8 cellular contexts compared by ENCODE assay signal in the genomic region with DNA sequence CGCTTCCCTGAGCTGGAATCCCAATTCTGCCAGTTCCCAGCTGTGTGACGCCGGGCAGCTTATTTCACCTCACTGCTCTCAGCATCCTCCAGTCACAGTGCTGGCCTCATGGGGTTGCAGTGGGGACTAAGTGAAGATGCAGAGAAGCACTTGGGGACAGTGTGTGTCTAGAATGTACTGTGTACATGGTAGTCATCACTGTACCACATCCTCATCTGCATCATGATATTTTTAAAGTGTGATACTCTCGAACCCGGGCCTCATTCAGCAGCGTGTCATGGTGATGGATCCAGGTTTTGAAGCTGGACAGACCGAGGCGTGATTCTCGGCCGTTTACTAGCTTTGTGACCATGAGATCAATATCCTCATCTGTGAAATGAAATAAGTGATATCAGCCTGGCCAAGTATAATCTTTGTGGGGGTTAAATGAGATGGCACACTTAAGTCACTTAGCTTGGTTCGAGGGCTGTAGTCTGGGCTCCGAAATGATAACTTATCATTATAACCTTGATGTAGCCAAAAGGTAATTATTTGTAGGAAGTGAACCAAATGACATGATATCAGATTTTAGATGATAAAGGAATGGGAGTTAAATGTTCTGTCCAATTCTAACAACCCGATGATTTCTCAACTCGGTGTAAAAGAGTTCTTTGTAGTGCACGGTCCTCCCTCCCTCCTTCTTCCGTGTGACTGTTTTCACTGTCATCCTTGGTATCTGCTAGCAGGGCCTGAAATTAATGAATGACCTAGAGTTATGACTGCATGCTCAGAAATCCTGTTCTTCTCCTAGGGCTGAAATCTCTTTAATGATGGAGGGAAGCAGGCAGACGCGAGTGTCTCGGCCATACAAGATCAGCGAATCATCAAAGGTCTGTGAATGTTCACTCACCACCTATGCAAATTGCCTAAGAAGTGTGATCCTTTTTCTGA. TPM values are rescaled to one million over a fixed set of nuclear protein-coding genes. Genes with fewer than 3 reads are reported as not detected.
DNase-seq lines count a peak whose midpoint lies in the region; ATAC-seq and TF ChIP-seq lines count a peak whose summit lies in the region.

No MANE protein-coding gene starts in this region.

- no peak overlapping the region for H2BK15ac ChIP-seq in H9 (ENCODE audit: low read depth, low read length)

- H3K36me3 ChIP-seq in aorta (ENCODE audit: control insufficient read depth in 1 of 2, insufficient read depth in 2 of 2, low read length in 1 of 2), result no peaks in the 10 kb centered on the region

- H3K36me3 Mint-ChIP-seq in H9 (ENCODE audit: insufficient read depth in 1 of 3, low read depth in 3 of 3) (peaks cover 4 to 24% (median 14%) of the 10 kb centered on the region in 3 experiments), brain (peaks cover 43% of the 10 kb centered on the region)

- intact Hi-C loops in aorta (cut with DNase I), result no loop called here

- H3K4me2 ChIP-seq in H9 (ENCODE audit: insufficient read depth, insufficient read length, low read length), result no peak overlapping the region

- ATAC-seq in GM19035 (IDR thresholded peaks at IDR 0.05; ENCODE audit: unreplicated experiment) (no peak), aorta (ENCODE audit: low FRiP score) (no peak)

- no peak overlapping the region for H4K91ac ChIP-seq in H9 (ENCODE audit: insufficient read length, low read depth, low read length)

- DNase-seq in AG08395 (ENCODE audit: low spot score) (peak; percentile 89), H9 (no peak), kidney tubule cell (ENCODE audit: low spot score) (peak; percentile 96), NCI-H345 (lab: John Stamatoyannopoulos, UW) (no peak), erythroblast (lab: John Stamatoyannopoulos, UW) (no peak), aorta (no peak)

- H4K5ac ChIP-seq in H9 (ENCODE audit: insufficient read length, low read depth, low read length), result no peak overlapping the region

- H3K56ac ChIP-seq in H9 (ENCODE audit: insufficient read length, low read depth, low read length), result no peak overlapping the region

- H3K27ac Mint-ChIP-seq in H9 (no peak overlapping the region), brain (peak overlapping the region in 3 of 5 experiments; percentile 13 to 55 (median 32))

- H3T11ph ChIP-seq in H9 (ENCODE audit: low read length), result no peak overlapping the region

- no peaks in the 10 kb centered on the region for H4K20me1 ChIP-seq in H9 (ENCODE audit: control insufficient read depth, insufficient read depth, insufficient read length)

- no peak overlapping the region for H3K14ac ChIP-seq in H9 (ENCODE audit: insufficient read depth, low read length)

- H3K4me3 Mint-ChIP-seq in H9 (peak overlapping the region; percentile 21 to 66; a peak in 2 of 5 replicates), brain (peak overlapping the region; percentile 8 to 82 (median 72))

- H3K4ac ChIP-seq in H9 (ENCODE audit: low read depth, low read length), result no peak overlapping the region

- no CpG with 5 or more reads among the region's 20 CpGs for WGBS in H9 (ENCODE audit: extremely low coverage, insufficient read length, low lambda C conversion rate)
- 82 to 83% methylated on average over 20 of the region's 20 CpGs for WGBS in aorta, 2 donors

- H2BK12ac ChIP-seq in H9 (ENCODE audit: insufficient read length, low read depth, low read length), result no peak overlapping the region

- TF ChIP-seq POLR2A in erythroblast (IDR thresholded peaks at IDR 0.05; ENCODE audit: low read length), result no peak

- no peak overlapping the region for H3K18ac ChIP-seq in H9 (ENCODE audit: insufficient read length, low read depth, low read length)

- H3K4me1 Mint-ChIP-seq in H9 (peaks cover 4 to 13% of the 10 kb centered on the region in 2 experiments; a peak in 3 of 4 replicates), brain (peaks cover 31% of the 10 kb centered on the region)

- no peak for TF ChIP-seq CTCF in H9 (conservative IDR thresholded peaks at IDR 0.05)
- TF ChIP-seq CTCF in brain (conservative IDR thresholded peaks at IDR 0.05), result no peak

- H2BK5ac ChIP-seq in H9 (ENCODE audit: insufficient read length, low read length), result no peak overlapping the region

- no peak overlapping the region for H2AFZ ChIP-seq in H9 (ENCODE audit: low read length)

- H3K9me3 ChIP-seq in H9 (ENCODE audit: control insufficient read depth, low read depth, low read length) (no peaks in the 10 kb centered on the region), aorta (ENCODE audit: control insufficient read depth, low read length) (no peaks in the 10 kb centered on the region)

- H3K27me3 ChIP-seq in H9 (ENCODE audit: insufficient read depth, low read length) (no peaks in the 10 kb centered on the region), aorta (ENCODE audit: control insufficient read depth in 1 of 2, insufficient read depth in 2 of 2, low read length in 1 of 2) (no peaks in the 10 kb centered on the region)

- no peak overlapping the region for H3K23ac ChIP-seq in H9 (ENCODE audit: insufficient read length, low read depth, low read length)

- H2AK5ac ChIP-seq in H9 (ENCODE audit: insufficient read length, low read length), result no peak overlapping the region

- H3K4me3 ChIP-seq in aorta (ENCODE audit: low read length in 2 of 2), result no peak overlapping the region

- H2BK20ac ChIP-seq in H9 (ENCODE audit: low read depth, low read length, poor library complexity, severe bottlenecking), result no peak overlapping the region

- no peaks in the 10 kb centered on the region for H3K9me3 Mint-ChIP-seq in H9
- peaks cover 0 to 6% (median 0%) of the 10 kb centered on the region in 5 experiments for H3K9me3 Mint-ChIP-seq in brain

- no peak overlapping the region for H3K27ac ChIP-seq in H9 (ENCODE audit: insufficient read length, low read depth, low read length)
- no peak overlapping the region for H3K27ac ChIP-seq in aorta (ENCODE audit: low read depth in 1 of 2, low read length in 2 of 2)

- H4K8ac ChIP-seq in H9 (replicated peaks; ENCODE audit: insufficient read length, low read depth, low read length), result no peak overlapping the region

- H2BK120ac ChIP-seq in H9 (ENCODE audit: low read depth, low read length, poor library complexity, severe bottlenecking), result no peak overlapping the region

- H3K27me3 Mint-ChIP-seq in H9 (ENCODE audit: low read depth) (peaks cover 24% of the 10 kb centered on the region), brain (peaks cover 6% of the 10 kb centered on the region)

- peaks cover 5% of the 10 kb centered on the region for H3K23me2 ChIP-seq in H9 (ENCODE audit: insufficient read length, low read depth, low read length, poor library complexity, severe bottlenecking)

- H3K79me1 ChIP-seq in H9 (ENCODE audit: insufficient read depth, low read depth, low read length, poor library complexity, severe bottlenecking), result no peaks in the 10 kb centered on the region

- H3K79me2 ChIP-seq in H9 (ENCODE audit: insufficient read depth, low read length), result no peaks in the 10 kb centered on the region; the same call in 1 of the 2 replicates

- H3K4me1 ChIP-seq in H9 (ENCODE audit: insufficient read depth, low read length), result no peaks in the 10 kb centered on the region
- H3K4me1 ChIP-seq in aorta (ENCODE audit: control insufficient read depth in 1 of 2, insufficient read depth in 2 of 2, low read length in 2 of 2), result no peaks in the 10 kb centered on the region

- H3K9ac ChIP-seq in H9 (ENCODE audit: extremely low read depth, insufficient read length, low read length), result no peak overlapping the region

RNA-seq across cellular contexts. Expression of a gene that starts 2.0 kb away (rescaled TPM):
- total RNA-seq in H9 (2021) (32.2 and 36.7 TPM in 2 replicates), aorta (10 to 100 TPM; 48.0 to 60.0 TPM)
- polyA plus RNA-seq in brain (ENCODE audit: insufficient read depth, low read depth, low replicate concordance) (19.2 TPM), aorta (10 to 100 TPM; 10.1 to 25.6 TPM)

RNA-seq across cellular contexts. Expression of a gene that starts 32.4 kb away (rescaled TPM):
- total RNA-seq in H9 (2021) (81.4 and 88.6 TPM in 2 replicates), aorta (10 to 100 TPM; 61.9 to 69.9 TPM)
- polyA plus RNA-seq in brain (ENCODE audit: insufficient read depth, low read depth, low replicate concordance) (902 TPM), aorta (10 to 100 TPM; 22.8 to 58.1 TPM)

RNA-seq across cellular contexts. Expression of a gene that starts 49.5 kb away (rescaled TPM):
- 203 and 205 TPM in 2 replicates for total RNA-seq in H9 (2021)
- 63.6 TPM for polyA plus RNA-seq in brain (ENCODE audit: insufficient read depth, low read depth, low replicate concordance)
- 10 to 100 TPM; 53.4 to 59.4 TPM for total RNA-seq in aorta
- polyA plus RNA-seq in aorta, result 10 to 100 TPM; 14.0 to 26.8 TPM

Comparison
In these comparisons a context has a peak if more than half of its experiments do, and no peak if none do; other contexts are left out.
1. DNase-seq: peak in AG08395 (single experiment) and kidney tubule cell (single experiment); none in H9 (single experiment), NCI-H345 (single experiment), erythroblast (0 of 2) and aorta (0 of 2).
2. H3K27ac Mint-ChIP-seq: peak in brain (3 of 5); none in H9 (0 of 3).